9 cellular contexts compared by ENCODE assay signal in the genomic region with DNA sequence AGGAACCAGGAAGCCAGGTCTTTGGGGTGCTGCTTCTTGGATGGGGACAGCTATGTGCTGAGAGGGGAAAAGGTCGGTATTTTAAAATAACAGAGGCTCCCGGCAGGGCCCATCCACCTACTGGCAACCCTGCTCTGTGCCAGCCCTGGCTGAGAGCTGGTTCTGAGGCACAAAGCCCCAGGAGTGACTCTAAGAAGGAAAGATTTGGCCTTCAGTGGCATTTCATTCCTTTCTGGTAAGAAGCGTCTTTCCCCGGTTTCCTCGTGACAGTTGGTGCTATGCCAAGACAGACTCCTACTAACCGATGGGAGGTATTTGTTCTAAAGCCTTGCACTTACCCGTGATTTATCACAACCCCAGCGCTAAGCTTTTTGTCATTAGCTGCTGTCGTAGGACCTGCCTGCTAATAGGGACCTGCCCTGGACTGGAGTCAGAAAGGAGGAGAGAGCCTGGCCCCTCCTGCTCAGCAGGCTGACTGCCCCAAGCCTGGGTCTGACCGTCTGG.
DNase-seq lines count a peak whose midpoint lies in the region; ATAC-seq and TF ChIP-seq lines count a peak whose summit lies in the region.
"Had no signal": no experiment of that assay in that cellular context is flagged by ENCODE, and none has a peak within 500 bp of the region (broad histone marks: within the 10 kb centered on the region; RNA-seq: fewer than 3 reads in every experiment).

No MANE protein-coding gene starts in this region.

- no peaks in the 10 kb centered on the region for H4K20me1 ChIP-seq in neural cell (ENCODE audit: insufficient read depth)

- H3K4me1 ChIP-seq in esophagus (ENCODE audit: control insufficient read depth in 2 of 2, insufficient read depth in 2 of 2, low read length in 1 of 2), result peaks cover 3% of the 10 kb centered on the region in 2 donors
- H3K4me1 ChIP-seq in right lobe of liver, result no peaks in the 10 kb centered on the region

- H3K27ac ChIP-seq in esophagus (ENCODE audit: low read depth in 2 of 2, low read length in 1 of 2) (peak overlapping the region; percentile 28 to 51), neural cell (ENCODE audit: low read length) (peak overlapping the region; percentile 60), right lobe of liver (no peak overlapping the region)

- TF ChIP-seq CTCF in AG10803 (conservative IDR thresholded peaks at IDR 0.05; ENCODE audit: low read length) (no peak), neural cell (IDR thresholded peaks at IDR 0.05; ENCODE audit: poor library complexity, severe bottlenecking) (no peak), right lobe of liver (IDR thresholded peaks at IDR 0.05) (no peak)

- no peak for TF ChIP-seq RAD21 in neural cell (conservative IDR thresholded peaks at IDR 0.05)

- H3K4me3 ChIP-seq in AG10803 (ENCODE audit: low read length) (no peak overlapping the region), esophagus (ENCODE audit: low read depth in 1 of 2, low read length in 2 of 2) (no peak overlapping the region), neural cell (ENCODE audit: low read length) (no peak overlapping the region), right lobe of liver (no peak overlapping the region)

- DNase-seq in AG10803 (ENCODE audit: low read depth) (peak; percentile 76), NCI-H2227 treated with DMSO at 0.1 percent for 48 hours (lab: John Stamatoyannopoulos, UW) (peak; percentile 29), right lobe of liver (no peak), HK-2 (ENCODE audit: unreplicated experiment) (no peak), sciatic nerve (ENCODE audit: low spot score) (no peak)
- DNase-seq: activated naive CD4-positive, alpha-beta T cell had no signal

- H3K36me3 ChIP-seq in esophagus (ENCODE audit: control insufficient read depth in 2 of 2, insufficient read depth in 2 of 2, low read length in 1 of 2) (no peaks in the 10 kb centered on the region), neural cell (ENCODE audit: insufficient read depth, low read length) (no peaks in the 10 kb centered on the region), right lobe of liver (no peaks in the 10 kb centered on the region)

- no peak overlapping the region for H3K4me2 ChIP-seq in neural cell (ENCODE audit: low read length)

- 30 to 39% methylated on average over 10 of the region's 10 CpGs for WGBS in esophagus, 2 donors
- WGBS in right lobe of liver (ENCODE audit: insufficient coverage, low coverage, low lambda C conversion rate, missing lambda C conversion rate), result 50% methylated on average over 2 of the region's 10 CpGs

- H3K27me3 ChIP-seq in esophagus (ENCODE audit: control insufficient read depth in 1 of 2, insufficient read depth in 2 of 2, low read length in 2 of 2), result no peaks in the 10 kb centered on the region
- H3K27me3 ChIP-seq in neural cell (ENCODE audit: insufficient read depth, low read depth, low read length), result no peaks in the 10 kb centered on the region
- H3K27me3 ChIP-seq in right lobe of liver, result no peaks in the 10 kb centered on the region

- ATAC-seq in right lobe of liver (no peak), GM19397 (IDR thresholded peaks at IDR 0.05; ENCODE audit: unreplicated experiment) (no peak), sciatic nerve (no peak)

- TF ChIP-seq EP300 in neural cell (conservative IDR thresholded peaks at IDR 0.05; ENCODE audit: poor library complexity, severe bottlenecking), result no peak

- H3K9ac ChIP-seq in neural cell (ENCODE audit: low read length), result peak overlapping the region; percentile 11

- H3K9me2 ChIP-seq in neural cell (ENCODE audit: insufficient read depth, low read length), result no peaks in the 10 kb centered on the region

- H3K79me2 ChIP-seq in neural cell (replicated peaks; ENCODE audit: insufficient read depth, low read length), result no peaks in the 10 kb centered on the region

- H2AFZ ChIP-seq in neural cell (ENCODE audit: low read depth, low read length), result no peak overlapping the region

- intact Hi-C loops in right lobe of liver (cut with DNase I) (no loop called here), sciatic nerve (cut with DNase I) (no loop called here)

- H3F3A ChIP-seq in neural cell (ENCODE audit: insufficient read depth, low read length, poor library complexity, severe bottlenecking), result no peaks in the 10 kb centered on the region

- TF ChIP-seq POLR2A in right lobe of liver (IDR thresholded peaks at IDR 0.05), result no peak

- H3K9me3 ChIP-seq in esophagus (ENCODE audit: control insufficient read depth in 2 of 2, insufficient read depth in 1 of 2, low read depth in 1 of 2, low read length in 1 of 2), result no peaks in the 10 kb centered on the region
- H3K9me3 ChIP-seq in neural cell (ENCODE audit: low read length), result no peaks in the 10 kb centered on the region
- H3K9me3 ChIP-seq in right lobe of liver, result no peaks in the 10 kb centered on the region

TF ChIP-seq in neural cell, 6 proteins besides CTCF, POLR2A, EP300 and RAD21:
- no peak for TF ChIP-seq SMC3 (conservative IDR thresholded peaks at IDR 0.05; ENCODE audit: poor library complexity)
- no peak for TF ChIP-seq POLR2AphosphoS5 (IDR thresholded peaks at IDR 0.05)
- TF ChIP-seq, protein P1, sequence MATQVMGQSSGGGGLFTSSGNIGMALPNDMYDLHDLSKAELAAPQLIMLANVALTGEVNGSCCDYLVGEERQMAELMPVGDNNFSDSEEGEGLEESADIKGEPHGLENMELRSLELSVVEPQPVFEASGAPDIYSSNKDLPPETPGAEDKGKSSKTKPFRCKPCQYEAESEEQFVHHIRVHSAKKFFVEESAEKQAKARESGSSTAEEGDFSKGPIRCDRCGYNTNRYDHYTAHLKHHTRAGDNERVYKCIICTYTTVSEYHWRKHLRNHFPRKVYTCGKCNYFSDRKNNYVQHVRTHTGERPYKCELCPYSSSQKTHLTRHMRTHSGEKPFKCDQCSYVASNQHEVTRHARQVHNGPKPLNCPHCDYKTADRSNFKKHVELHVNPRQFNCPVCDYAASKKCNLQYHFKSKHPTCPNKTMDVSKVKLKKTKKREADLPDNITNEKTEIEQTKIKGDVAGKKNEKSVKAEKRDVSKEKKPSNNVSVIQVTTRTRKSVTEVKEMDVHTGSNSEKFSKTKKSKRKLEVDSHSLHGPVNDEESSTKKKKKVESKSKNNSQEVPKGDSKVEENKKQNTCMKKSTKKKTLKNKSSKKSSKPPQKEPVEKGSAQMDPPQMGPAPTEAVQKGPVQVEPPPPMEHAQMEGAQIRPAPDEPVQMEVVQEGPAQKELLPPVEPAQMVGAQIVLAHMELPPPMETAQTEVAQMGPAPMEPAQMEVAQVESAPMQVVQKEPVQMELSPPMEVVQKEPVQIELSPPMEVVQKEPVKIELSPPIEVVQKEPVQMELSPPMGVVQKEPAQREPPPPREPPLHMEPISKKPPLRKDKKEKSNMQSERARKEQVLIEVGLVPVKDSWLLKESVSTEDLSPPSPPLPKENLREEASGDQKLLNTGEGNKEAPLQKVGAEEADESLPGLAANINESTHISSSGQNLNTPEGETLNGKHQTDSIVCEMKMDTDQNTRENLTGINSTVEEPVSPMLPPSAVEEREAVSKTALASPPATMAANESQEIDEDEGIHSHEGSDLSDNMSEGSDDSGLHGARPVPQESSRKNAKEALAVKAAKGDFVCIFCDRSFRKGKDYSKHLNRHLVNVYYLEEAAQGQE (IDR thresholded peaks at IDR 0.05; ENCODE audit: borderline replicate concordance), result no peak
- TF ChIP-seq TAF1 (IDR thresholded peaks at IDR 0.05; ENCODE audit: low read depth), result no peak
- TF ChIP-seq EZH2 (IDR thresholded peaks at IDR 0.05; ENCODE audit: borderline replicate concordance, insufficient read depth, low read length, poor library complexity, severe bottlenecking), result no peak
- TF ChIP-seq MXI1 (conservative IDR thresholded peaks at IDR 0.05; ENCODE audit: poor library complexity, severe bottlenecking), result no peak

Comparison
In these comparisons a context has a peak if more than half of its experiments do, and no peak if none do; other contexts are left out.
1. DNase-seq: peak in AG10803 (single experiment) and NCI-H2227 treated with DMSO at 0.1 percent for 48 hours (single experiment); none in right lobe of liver (0 of 3), HK-2 (single experiment) and sciatic nerve (single experiment).
2. H3K27ac ChIP-seq: peak in esophagus (2 of 2) and neural cell (single experiment); none in right lobe of liver (0 of 3).